In the genomic region with DNA sequence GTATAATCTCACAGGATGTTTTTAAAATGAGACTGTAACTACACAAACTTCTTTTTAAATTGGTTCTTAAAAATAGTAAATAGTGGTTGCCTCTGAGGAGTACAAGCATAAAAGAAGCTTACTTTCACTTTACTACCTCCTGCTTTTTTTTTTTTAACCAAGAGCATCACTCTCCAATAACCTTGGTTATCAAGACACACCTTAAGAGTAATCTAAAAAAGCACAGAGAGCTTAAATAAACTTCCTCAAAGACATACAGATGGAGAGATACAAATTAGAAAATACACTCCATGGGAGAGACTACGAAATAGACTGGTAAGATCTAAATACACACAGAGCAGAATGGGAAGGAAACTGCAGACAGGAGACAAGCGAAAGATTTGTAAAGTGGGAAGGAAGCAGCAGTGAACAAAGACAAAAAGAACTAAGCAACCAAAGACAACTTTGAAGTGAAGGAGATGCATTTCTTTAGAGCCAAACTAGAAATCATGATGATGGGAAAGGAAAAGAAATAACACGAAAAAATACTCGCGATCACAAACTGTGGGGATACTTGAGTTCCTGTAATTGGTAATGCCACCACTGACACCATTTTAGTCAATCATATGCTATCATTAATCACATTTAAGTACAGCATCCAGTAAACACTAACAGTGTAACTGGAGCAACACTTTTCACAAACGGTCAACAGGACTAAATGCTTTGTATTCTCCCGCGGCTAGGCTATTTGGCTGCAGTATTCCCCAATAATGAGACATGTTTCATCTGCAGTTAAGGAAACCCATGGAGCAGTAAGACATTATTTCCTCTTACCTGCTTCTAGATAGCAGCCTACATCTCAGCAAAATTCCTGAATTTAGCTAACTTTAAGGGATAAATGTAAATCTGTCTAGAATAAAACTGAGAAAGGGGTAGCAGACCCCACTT, we compare ENCODE assay signal across 8 cellular contexts. TPM values are rescaled to one million over a fixed set of nuclear protein-coding genes. Genes with fewer than 3 reads are reported as not detected.
DNase-seq lines count a peak whose midpoint lies in the region; ATAC-seq and TF ChIP-seq lines count a peak whose summit lies in the region.

No MANE protein-coding gene starts in this region.

- H4K91ac ChIP-seq in neuronal stem cell (ENCODE audit: low read depth, low read length, poor library complexity), result no peak overlapping the region

- H2BK5ac ChIP-seq in neuronal stem cell (ENCODE audit: low read length), result no peak overlapping the region

- H3K4ac ChIP-seq in neuronal stem cell (ENCODE audit: low read length), result no peak overlapping the region

- H3K36me3 Mint-ChIP-seq in endothelial cell (ENCODE audit: low read depth, unreplicated experiment), result peaks cover 9% of the 10 kb centered on the region

- TF ChIP-seq POLR2A in body of pancreas (IDR thresholded peaks at IDR 0.05), result no peak

- DNase-seq in activated CD4-positive, CD25-positive, alpha-beta regulatory T cell treated with anti-CD3 and anti-CD28 coated beads, Interleukin-2, amount 50 U/mL, for 72 hours, result no peak
- DNase-seq in OCI-M1 (lab: John Stamatoyannopoulos, UW), result peak; percentile 63
- no peak for DNase-seq in endothelial cell (ENCODE audit: low spot score)
- no peak for DNase-seq in neuronal stem cell (ENCODE audit: low spot score)
- no peak for DNase-seq in inferior parietal cortex (ENCODE audit: extremely low spot score)
- DNase-seq in body of pancreas, result no peak

- TF ChIP-seq CTCF in endothelial cell (IDR thresholded peaks at IDR 0.05; ENCODE audit: unreplicated experiment) (no peak), body of pancreas (IDR thresholded peaks at IDR 0.05) (no peak)

- H4K8ac ChIP-seq in neuronal stem cell (ENCODE audit: low read depth, low read length), result no peak overlapping the region

- H2BK15ac ChIP-seq in neuronal stem cell (ENCODE audit: low read length), result no peak overlapping the region

- H3K79me1 ChIP-seq in neuronal stem cell (ENCODE audit: low read depth, low read length), result no peaks in the 10 kb centered on the region

- H3K9me3 Mint-ChIP-seq in endothelial cell (ENCODE audit: unreplicated experiment), result no peaks in the 10 kb centered on the region

- H3K27me3 Mint-ChIP-seq in endothelial cell (ENCODE audit: unreplicated experiment), result peaks cover 9% of the 10 kb centered on the region

- intact Hi-C loops in body of pancreas (cut with DNase I), result no loop called here

- H3K14ac ChIP-seq in neuronal stem cell (ENCODE audit: low read length), result no peak overlapping the region

- H3K4me1 Mint-ChIP-seq in endothelial cell (ENCODE audit: unreplicated experiment), result peaks cover 78% of the 10 kb centered on the region

- H3K27ac ChIP-seq in neuronal stem cell (replicated peaks; ENCODE audit: low read length) (peak overlapping the region; percentile 34), body of pancreas (peak overlapping the region in 1 of 4 donors; percentile 10)

- H2AFZ ChIP-seq in neuronal stem cell (ENCODE audit: low read length), result no peak overlapping the region

- H3K36me3 ChIP-seq in neuronal stem cell (replicated peaks in 1 of 2; ENCODE audit: control insufficient read depth in 2 of 2, insufficient read depth in 2 of 2, low read length in 2 of 2), result peaks cover 0 to 21% of the 10 kb centered on the region in 2 donors
- no peaks in the 10 kb centered on the region for H3K36me3 ChIP-seq in body of pancreas (replicated peaks in 1 of 2; ENCODE audit: insufficient read depth in 1 of 2, low read depth in 2 of 2)

- H3K4me3 Mint-ChIP-seq in endothelial cell (ENCODE audit: unreplicated experiment), result peak overlapping the region; percentile 89

- no peak overlapping the region for H2BK120ac ChIP-seq in neuronal stem cell (ENCODE audit: low read depth, low read length)

- no peak overlapping the region for H2BK12ac ChIP-seq in neuronal stem cell (ENCODE audit: low read length)

- no peak overlapping the region for H3K18ac ChIP-seq in neuronal stem cell (ENCODE audit: low read length)

- peaks cover 11 to 28% of the 10 kb centered on the region in 2 donors for H3K4me1 ChIP-seq in neuronal stem cell (ENCODE audit: control insufficient read depth in 2 of 2, insufficient read depth in 1 of 2, low read depth in 1 of 2, low read length in 2 of 2)
- peaks cover 28% of the 10 kb centered on the region for H3K4me1 ChIP-seq in body of pancreas

- H3K23ac ChIP-seq in neuronal stem cell (ENCODE audit: low read depth, low read length, poor library complexity), result no peak overlapping the region

- H3K4me3 ChIP-seq in neuronal stem cell (ENCODE audit: low read length in 2 of 2) (peak overlapping the region in 1 of 2 donors; percentile 19), body of pancreas (no peak overlapping the region)

- no CpG with 5 or more reads among the region's 8 CpGs for WGBS in neuronal stem cell (ENCODE audit: extremely low coverage in 2 of 2, insufficient read length in 2 of 2, insufficient replicate concordance in 1 of 2), 2 donors
- WGBS in body of pancreas, 2 donors, result 45 to 50% methylated on average over 8 of the region's 8 CpGs

- H3K9me3 ChIP-seq in neuronal stem cell (replicated peaks in 1 of 2; ENCODE audit: control insufficient read depth in 2 of 2, insufficient read depth in 1 of 2, low read depth in 1 of 2, low read length in 2 of 2) (peaks cover 4 to 6% of the 10 kb centered on the region in 2 donors), body of pancreas (no peaks in the 10 kb centered on the region)

- no peak overlapping the region for H3K4me2 ChIP-seq in neuronal stem cell (ENCODE audit: insufficient read depth, low read length, poor library complexity, severe bottlenecking)

- peak overlapping the region; percentile 99 for H3K27ac Mint-ChIP-seq in endothelial cell (ENCODE audit: unreplicated experiment)

- H3K9ac ChIP-seq in neuronal stem cell (ENCODE audit: low read depth, low read length, poor library complexity), result no peak overlapping the region

- no peak overlapping the region for H2AK5ac ChIP-seq in neuronal stem cell (ENCODE audit: low read depth, low read length)

- peak; percentile 25 to 42 for ATAC-seq in activated CD4-positive, CD25-positive, alpha-beta regulatory T cell treated with anti-CD3 and anti-CD28 coated beads, Interleukin-2, amount 50 U/mL, for 24 hours
- ATAC-seq in HG02678 (IDR thresholded peaks at IDR 0.05; ENCODE audit: unreplicated experiment) (no peak), body of pancreas (no peak)

- no peaks in the 10 kb centered on the region for H3K27me3 ChIP-seq in neuronal stem cell (ENCODE audit: control insufficient read depth in 3 of 3, insufficient read depth in 3 of 3, low read depth in 1 of 3, low read length in 3 of 3)
- no peaks in the 10 kb centered on the region for H3K27me3 ChIP-seq in body of pancreas

RNA-seq across cellular contexts. Expression of a gene that starts 8.2 kb away (rescaled TPM):
- total RNA-seq in endothelial cell (ENCODE audit: unreplicated experiment) (205 TPM), body of pancreas (10 to 100 TPM; 24.4 to 34.5 TPM)
- polyA plus RNA-seq in neuronal stem cell (2013, experiment 1 of 2), result 288 TPM
- 311 TPM for polyA plus RNA-seq in neuronal stem cell (2013, experiment 2 of 2)

Comparison
In these comparisons a context has a peak if more than half of its experiments do, and no peak if none do; other contexts are left out.
1. ATAC-seq: peak in activated CD4-positive, CD25-positive, alpha-beta regulatory T cell treated with anti-CD3 and anti-CD28 coated beads, Interleukin-2, amount 50 U/mL, for 24 hours (2 of 2); none in HG02678 (single experiment) and body of pancreas (single experiment).